In the genomic region with DNA sequence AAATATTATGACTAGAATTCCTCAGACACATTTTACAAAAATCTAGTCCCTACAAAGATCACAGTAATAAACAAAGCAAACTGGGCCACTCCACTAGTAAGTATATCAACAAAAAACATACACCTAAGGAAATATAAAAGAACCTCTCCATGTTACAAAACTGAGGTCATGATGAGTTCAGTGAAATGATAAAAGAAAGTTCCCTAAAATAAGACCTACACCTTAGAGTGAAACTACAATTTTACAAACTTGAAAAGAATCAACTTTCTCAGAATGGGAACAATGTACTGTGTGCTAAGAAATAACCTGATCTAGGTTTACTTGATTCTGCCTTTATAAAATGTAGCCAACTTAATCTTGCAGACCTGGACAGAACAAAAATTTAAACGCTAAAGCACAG, we compare ENCODE assay signal across 10 cellular contexts. TPM values are rescaled to one million over a fixed set of nuclear protein-coding genes. Genes with fewer than 3 reads are reported as not detected.
A peak's percentile ranks its signal among the peaks of the same experiment; 100 is the strongest.
DNase-seq lines count a peak whose midpoint lies in the region; ATAC-seq and TF ChIP-seq lines count a peak whose summit lies in the region.
"Had no signal": no experiment of that assay in that cellular context is flagged by ENCODE, and none has a peak within 500 bp of the region (broad histone marks: within the 10 kb centered on the region; RNA-seq: fewer than 3 reads in every experiment).

No MANE protein-coding gene starts in this region.

- H3K4me1 Mint-ChIP-seq in T-helper 1 cell treated with Interleukin-12 subunit alpha and Interleukin-12 subunit beta and Interleukin-4 antibody, amounts not matched to agents 30 μg/mL and 1 μg/mL, for 36 hours (ENCODE audit: low read depth) = peaks cover 27% of the 10 kb centered on the region
- peaks cover 30% of the 10 kb centered on the region for H3K4me1 Mint-ChIP-seq in activated CD4-positive, alpha-beta memory T cell treated with anti-CD3 and anti-CD28 coated beads for 36 hours (ENCODE audit: low read depth)

- ATAC-seq in sciatic nerve = no peak
- no peak for ATAC-seq in GM19467 (IDR thresholded peaks at IDR 0.05; ENCODE audit: unreplicated experiment)
- ATAC-seq: Panc1 had no signal

- peak overlapping the region; percentile 95 for H3K4me3 Mint-ChIP-seq in T-helper 1 cell treated with Interleukin-12 subunit alpha and Interleukin-12 subunit beta and Interleukin-4 antibody, amounts not matched to agents 30 μg/mL and 1 μg/mL, for 36 hours
- peak overlapping the region; percentile 76 for H3K4me3 Mint-ChIP-seq in activated CD4-positive, alpha-beta memory T cell treated with anti-CD3 and anti-CD28 coated beads for 36 hours

- H4K20me1 ChIP-seq in hepatocyte (ENCODE audit: insufficient read depth, poor library complexity, severe bottlenecking) = no peaks in the 10 kb centered on the region

- H3K27ac Mint-ChIP-seq in T-helper 1 cell treated with Interleukin-12 subunit alpha and Interleukin-12 subunit beta and Interleukin-4 antibody, amounts not matched to agents 30 μg/mL and 1 μg/mL, for 36 hours = peak overlapping the region; percentile 96
- peak overlapping the region; percentile 85 for H3K27ac Mint-ChIP-seq in activated CD4-positive, alpha-beta memory T cell treated with anti-CD3 and anti-CD28 coated beads for 36 hours

- H3K27me3 ChIP-seq in hepatocyte = no peaks in the 10 kb centered on the region

- H2AFZ ChIP-seq in hepatocyte = no peak overlapping the region

- TF ChIP-seq CTCF in hepatocyte (IDR thresholded peaks at IDR 0.05; ENCODE audit: poor library complexity) = no peak

- H3K27ac ChIP-seq in hepatocyte (peak overlapping the region; percentile 93), skin epidermis (peak overlapping the region in 9 of 21 experiments; percentile 19 to 92 (median 46))

- POLR2A ChIA-PET in activated CD4-positive, alpha-beta memory T cell treated with anti-CD3 and anti-CD28 coated beads for 36 hours (lab: Charles Lee) = no interaction called here

- peak overlapping the region; percentile 91 for H3K4me2 ChIP-seq in hepatocyte

- no peaks in the 10 kb centered on the region for H3K9me3 ChIP-seq in hepatocyte (ENCODE audit: low read depth)

- H3K9me3 Mint-ChIP-seq in T-helper 1 cell treated with Interleukin-12 subunit alpha and Interleukin-12 subunit beta and Interleukin-4 antibody, amounts not matched to agents 30 μg/mL and 1 μg/mL, for 36 hours = no peaks in the 10 kb centered on the region
- H3K9me3 Mint-ChIP-seq in activated CD4-positive, alpha-beta memory T cell treated with anti-CD3 and anti-CD28 coated beads for 36 hours = peaks cover 5% of the 10 kb centered on the region

- no peak overlapping the region for H3K4me3 ChIP-seq in hepatocyte
- peak overlapping the region in 4 of 7 experiments; percentile 80 to 99 (median 96) for H3K4me3 ChIP-seq in skin epidermis

- no peaks in the 10 kb centered on the region for H3K27me3 Mint-ChIP-seq in T-helper 1 cell treated with Interleukin-12 subunit alpha and Interleukin-12 subunit beta and Interleukin-4 antibody, amounts not matched to agents 30 μg/mL and 1 μg/mL, for 36 hours (ENCODE audit: low read depth)
- H3K27me3 Mint-ChIP-seq in activated CD4-positive, alpha-beta memory T cell treated with anti-CD3 and anti-CD28 coated beads for 36 hours = no peaks in the 10 kb centered on the region

- no peaks in the 10 kb centered on the region for H3K9me2 ChIP-seq in hepatocyte (replicated peaks; ENCODE audit: insufficient read depth)

- H3K4me1 ChIP-seq in hepatocyte (ENCODE audit: insufficient read depth) = peaks cover 12% of the 10 kb centered on the region

- WGBS in hepatocyte (ENCODE audit: low lambda C conversion rate, missing lambda C conversion rate) = 47% methylated on average over 1 of the region's 1 CpG

- CTCF ChIA-PET in activated CD4-positive, alpha-beta memory T cell treated with anti-CD3 and anti-CD28 coated beads for 36 hours (lab: Charles Lee) = no interaction called here

- intact Hi-C loops in activated CD4-positive, alpha-beta memory T cell treated with anti-CD3 and anti-CD28 coated beads for 36 hours (cut with micrococcal nuclease) = loop anchor here (2.0 to 5.0 kb wide), 4 partner anchors 16 to 417 kb away; a partner anchor contains a TSS
- intact Hi-C loops in sciatic nerve (cut with DNase I) = no loop called here

- no peaks in the 10 kb centered on the region for H3K36me3 ChIP-seq in hepatocyte (replicated peaks; ENCODE audit: insufficient read depth, low read depth)

- DNase-seq in T-helper 1 cell (no peak), hepatocyte (ENCODE audit: low spot score) (no peak), NCI-H446 treated with DMSO at 0.1 percent for 48 hours (lab: John Stamatoyannopoulos, UW) (no peak), sciatic nerve (ENCODE audit: low spot score) (no peak)
- no peak for DNase-seq in activated CD4-positive, alpha-beta memory T cell treated with anti-CD3 and anti-CD28 coated beads for 36 hours
- DNase-seq: NCI-H1092 had no signal

- peaks cover 62% of the 10 kb centered on the region for H3K79me2 ChIP-seq in hepatocyte

- peaks cover 7% of the 10 kb centered on the region for H3K36me3 Mint-ChIP-seq in T-helper 1 cell treated with Interleukin-12 subunit alpha and Interleukin-12 subunit beta and Interleukin-4 antibody, amounts not matched to agents 30 μg/mL and 1 μg/mL, for 36 hours (ENCODE audit: low read depth)
- H3K36me3 Mint-ChIP-seq in activated CD4-positive, alpha-beta memory T cell treated with anti-CD3 and anti-CD28 coated beads for 36 hours = peaks cover 6% of the 10 kb centered on the region

RNA-seq across cellular contexts. Expression of a gene that starts 2.0 kb away (rescaled TPM):
- 10 to 100 TPM; 15.9 to 16.6 TPM for total RNA-seq in activated CD4-positive, alpha-beta memory T cell treated with anti-CD3 and anti-CD28 coated beads for 36 hours
- total RNA-seq in hepatocyte (35.3 and 36.9 TPM in 2 replicates), sciatic nerve (52.0 TPM)
- polyA plus RNA-seq in hepatocyte = 14.8 and 16.8 TPM in 2 replicates
